In genomic region chr2:240557101-240557751, GRCh38 we compare ENCODE assay signal across 6 cellular contexts. TPM values are rescaled to one million over a fixed set of nuclear protein-coding genes. Genes with fewer than 3 reads are reported as not detected.
DNase-seq lines count a peak whose midpoint lies in the region; ATAC-seq and TF ChIP-seq lines count a peak whose summit lies in the region.

No MANE protein-coding gene starts in this region.

- ATAC-seq in CD8-positive, alpha-beta T cell, result no peak
- no peak for ATAC-seq in naive B cell (ENCODE audit: low read depth in 2 of 2)

- H3K4me3 ChIP-seq in CD8-positive, alpha-beta T cell (ENCODE audit: low read depth, low read length), result no peak overlapping the region
- peak overlapping the region; percentile 46 for H3K4me3 ChIP-seq in astrocyte of the cerebellum (ENCODE audit: low read depth, low read length)

- intact Hi-C loops in CD8-positive, alpha-beta T cell (cut with DNase I, micrococcal nuclease), result loop anchor here in 1 of 2 experiments (5.0 kb wide), 1 partner anchor 40 kb away; no protein-coding TSS in a partner anchor

- peaks cover 14% of the 10 kb centered on the region for H3K36me3 ChIP-seq in CD8-positive, alpha-beta T cell (ENCODE audit: insufficient read depth, low read length)

- no peaks in the 10 kb centered on the region for H3K9me3 Mint-ChIP-seq in CD8-positive, alpha-beta T cell
- no peaks in the 10 kb centered on the region for H3K9me3 Mint-ChIP-seq in naive B cell
- no peaks in the 10 kb centered on the region for H3K9me3 Mint-ChIP-seq in HFFc6

- CTCF ChIA-PET in CD8-positive, alpha-beta T cell (lab: Charles Lee), result interaction anchor here (0.6 to 2.1 kb wide), 5 partner anchors 9 to 64 kb away, joined by 3 to 8 read pairs (median 6); partner anchors contain the start of gene CAPN10

- TF ChIP-seq CTCF in CD8-positive, alpha-beta T cell (IDR thresholded peaks at IDR 0.05), result no peak
- no peak for TF ChIP-seq CTCF in astrocyte of the cerebellum (IDR thresholded peaks at IDR 0.05; ENCODE audit: low read depth, low read length, missing control alignments)
- TF ChIP-seq CTCF in HFFc6 (IDR thresholded peaks at IDR 0.05), result no peak; the same call in none of the 2 replicates

- H3K27me3 Mint-ChIP-seq in CD8-positive, alpha-beta T cell (ENCODE audit: low read depth), result no peaks in the 10 kb centered on the region
- H3K27me3 Mint-ChIP-seq in naive B cell, result peaks cover 0 to 3% (median 0%) of the 10 kb centered on the region in 3 donors
- H3K27me3 Mint-ChIP-seq in HFFc6 (ENCODE audit: insufficient read depth), result no peaks in the 10 kb centered on the region

- peaks cover 48% of the 10 kb centered on the region for H3K4me1 ChIP-seq in CD8-positive, alpha-beta T cell (ENCODE audit: insufficient read depth, low read length)

- in situ Hi-C loops in astrocyte of the cerebellum (cut with HindIII; ENCODE audit: low sequenced_read_pairs), result no loop called here

- no peaks in the 10 kb centered on the region for H3K9me3 ChIP-seq in CD8-positive, alpha-beta T cell (ENCODE audit: low read length)

- no peak for DNase-seq in CD8-positive, alpha-beta T cell
- DNase-seq in astrocyte of the cerebellum (ENCODE audit: low read depth) (no peak), naive B cell (no peak), substantia nigra (lab: John Stamatoyannopoulos, UW) (no peak), T1000 (lab: John Stamatoyannopoulos, UW) (no peak), HFFc6 (no peak)

- H3K27me3 ChIP-seq in CD8-positive, alpha-beta T cell (ENCODE audit: insufficient read depth, low read length), result no peaks in the 10 kb centered on the region

- H3K4me3 Mint-ChIP-seq in CD8-positive, alpha-beta T cell, result peak overlapping the region; percentile 52
- H3K4me3 Mint-ChIP-seq in naive B cell, result peak overlapping the region in 6 of 8 donors; percentile 33 to 88 (median 60)
- no peak overlapping the region for H3K4me3 Mint-ChIP-seq in HFFc6

- H3K27ac Mint-ChIP-seq in CD8-positive, alpha-beta T cell, result no peak overlapping the region
- H3K27ac Mint-ChIP-seq in naive B cell (peak overlapping the region in 1 of 6 donors; percentile 67), HFFc6 (no peak overlapping the region)

- peaks cover 41% of the 10 kb centered on the region for H3K4me1 Mint-ChIP-seq in CD8-positive, alpha-beta T cell (ENCODE audit: low read depth)
- H3K4me1 Mint-ChIP-seq in naive B cell (peaks cover 45 to 60% (median 47%) of the 10 kb centered on the region in 3 donors), HFFc6 (ENCODE audit: low read depth) (peaks cover 33% of the 10 kb centered on the region)

- POLR2A ChIA-PET in CD8-positive, alpha-beta T cell (lab: Charles Lee), result interaction anchor here (1.5 kb wide), 1 partner anchor 12 kb away, joined by 6 read pairs; no protein-coding TSS in a partner anchor

- no peak overlapping the region for H3K27ac ChIP-seq in CD8-positive, alpha-beta T cell (ENCODE audit: low read depth, low read length)
- H3K27ac ChIP-seq in substantia nigra (ENCODE audit: low read depth, low read length, poor library complexity, severe bottlenecking), result no peak overlapping the region

- peaks cover 28% of the 10 kb centered on the region for H3K36me3 Mint-ChIP-seq in CD8-positive, alpha-beta T cell
- H3K36me3 Mint-ChIP-seq in naive B cell, result no peaks in the 10 kb centered on the region
- H3K36me3 Mint-ChIP-seq in HFFc6 (ENCODE audit: low read depth), result 0 out of 2 replicates have a peak, but pooled peaks cover 6% of the 10 kb centered on the region

RNA-seq across cellular contexts. Expression of gene ANKMY1, which starts 0.6 kb away (rescaled TPM):
- total RNA-seq in CD8-positive, alpha-beta T cell, result 10 to 100 TPM; 23.4 to 23.9 TPM
- polyA plus RNA-seq in naive B cell (ENCODE audit: low read depth in 6 of 6), result 10 to 100 TPM in 2 of 6 donors, 1 to 10 TPM in 4; 5.8 to 21.1 (median 8.9) TPM
- total RNA-seq in HFFc6 (2021; fragmentation: NEBNext Ultra II Directional; extraction: Animal tissue kit (Norgen Biotek cat#: 25700)), result 1 to 10 TPM; 4.4 to 5.6 (median 5.2) TPM

RNA-seq across cellular contexts. Expression of gene DUSP28, which starts 2.9 kb away (rescaled TPM):
- total RNA-seq in CD8-positive, alpha-beta T cell, result 10 to 100 TPM; 16.4 to 17.3 TPM
- polyA plus RNA-seq in naive B cell (ENCODE audit: low read depth in 6 of 6), result 10 to 100 TPM; 20.5 to 39.0 (median 24.7) TPM
- 1 to 10 TPM; 3.1 to 5.0 (median 4.3) TPM for total RNA-seq in HFFc6 (2021; fragmentation: NEBNext Ultra II Directional; extraction: Animal tissue kit (Norgen Biotek cat#: 25700))

RNA-seq across cellular contexts. Expression of gene RNPEPL1, which starts 11.1 kb away (rescaled TPM):
- 10 to 100 TPM; 73.3 to 75.0 TPM for total RNA-seq in CD8-positive, alpha-beta T cell
- 10 to 100 TPM; 15.6 to 44.3 (median 28.3) TPM for polyA plus RNA-seq in naive B cell (ENCODE audit: low read depth in 6 of 6)
- 10 to 100 TPM; 36.9 to 48.5 (median 43.3) TPM for total RNA-seq in HFFc6 (2021; fragmentation: NEBNext Ultra II Directional; extraction: Animal tissue kit (Norgen Biotek cat#: 25700))

RNA-seq across cellular contexts. Expression of gene CAPN10, which starts 29.3 kb away (rescaled TPM):
- 10 to 100 TPM; 65.9 to 68.9 TPM for total RNA-seq in CD8-positive, alpha-beta T cell
- 10 to 100 TPM in 1 of 6 donors, 1 to 10 TPM in 5; 1.4 to 19.0 (median 7.5) TPM for polyA plus RNA-seq in naive B cell (ENCODE audit: low read depth in 6 of 6)
- 10 to 100 TPM; 13.9 to 20.5 (median 15.0) TPM for total RNA-seq in HFFc6 (2021; fragmentation: NEBNext Ultra II Directional; extraction: Animal tissue kit (Norgen Biotek cat#: 25700))
